Comparison of ENCODE assay signal across 11 cellular contexts in the genomic region with DNA sequence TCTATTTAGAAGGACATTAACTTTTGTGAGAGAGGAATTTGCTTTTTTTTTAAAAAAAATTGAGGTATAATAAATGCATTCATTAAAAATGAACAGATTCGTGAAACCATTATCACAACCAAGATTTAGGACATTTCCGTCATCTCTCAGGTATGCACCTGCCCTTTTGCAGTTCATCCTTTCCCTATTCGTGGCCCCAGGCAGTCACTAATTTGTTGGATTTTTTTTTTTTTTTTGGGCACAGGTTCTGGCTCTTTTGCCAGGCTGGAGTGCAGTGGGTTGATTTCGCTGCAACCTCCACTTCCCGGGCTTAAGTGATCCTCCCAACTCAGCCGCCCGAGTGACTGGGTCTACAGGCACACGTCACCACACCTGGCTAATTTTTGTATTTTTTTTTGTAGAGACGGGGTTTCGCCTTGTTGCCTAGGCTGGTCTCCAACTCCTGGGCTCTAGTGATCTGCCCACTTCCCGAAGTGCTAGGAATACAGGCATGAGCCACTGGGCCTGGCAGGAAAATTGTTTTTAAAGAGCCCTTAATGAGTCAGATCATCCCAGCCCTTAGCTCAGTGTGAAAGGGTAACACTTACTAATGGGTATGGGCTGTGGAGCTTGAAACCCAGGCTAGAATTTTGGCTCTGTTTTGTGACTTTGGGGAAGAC. TPM values are rescaled to one million over a fixed set of nuclear protein-coding genes. Genes with fewer than 3 reads are reported as not detected.
A peak's percentile ranks its signal among the peaks of the same experiment; 100 is the strongest.
DNase-seq lines count a peak whose midpoint lies in the region; ATAC-seq, FAIRE-seq and TF ChIP-seq lines count a peak whose summit lies in the region.
"Had no signal": no experiment of that assay in that cellular context is flagged by ENCODE, and none has a peak within 500 bp of the region (broad histone marks: within the 10 kb centered on the region; RNA-seq: fewer than 3 reads in every experiment).

No MANE protein-coding gene starts in this region.

- no peak overlapping the region for H3K27ac Mint-ChIP-seq in T-cell

- peak; percentile 89 for ATAC-seq in omental fat pad (ENCODE audit: low FRiP score)
- no peak for ATAC-seq in T-cell (replicated peaks in 1 of 4)
- ATAC-seq in GM18873 (IDR thresholded peaks at IDR 0.05; ENCODE audit: low FRiP score, unreplicated experiment), result no peak

- TF ChIP-seq CTCF in endothelial cell of umbilical vein (IDR thresholded peaks at IDR 0.05; ENCODE audit: extremely low read depth in 1 of 2, insufficient read depth in 1 of 2, low read depth in 1 of 2, low read length in 2 of 2) (no peak), omental fat pad (IDR thresholded peaks at IDR 0.05) (no peak)

- no peak overlapping the region for H2AFZ ChIP-seq in endothelial cell of umbilical vein (ENCODE audit: low read depth, low read length)

- peak overlapping the region in 1 of 3 donors; percentile 32 for H3K4me3 Mint-ChIP-seq in T-cell

- no peak overlapping the region for H3K4me2 ChIP-seq in endothelial cell of umbilical vein (ENCODE audit: insufficient read depth, low read length)

- no peak for TF ChIP-seq POLR2A in endothelial cell of umbilical vein (IDR thresholded peaks at IDR 0.05; ENCODE audit: low read depth, low read length)

- peaks cover 8% of the 10 kb centered on the region for H3K4me1 ChIP-seq in endothelial cell of umbilical vein (ENCODE audit: control insufficient read depth, extremely low read depth, insufficient read depth, low read length)

- peaks cover 6% of the 10 kb centered on the region for H3K9me1 ChIP-seq in endothelial cell of umbilical vein (replicated peaks; ENCODE audit: control insufficient read depth, extremely low read depth, insufficient read depth, low read length)

- H3K9ac ChIP-seq in endothelial cell of umbilical vein (replicated peaks; ENCODE audit: extremely low read depth, insufficient read depth, low read length), result no peak overlapping the region

- no peaks in the 10 kb centered on the region for H3K27me3 ChIP-seq in endothelial cell of umbilical vein (ENCODE audit: control insufficient read depth in 2 of 2, insufficient read depth in 2 of 2, low read length in 2 of 2)
- H3K27me3 ChIP-seq: esophagus muscularis mucosa had no signal

- no peak overlapping the region for H3K27ac ChIP-seq in endothelial cell of umbilical vein (ENCODE audit: insufficient read depth, low read depth, low read length)
- H3K27ac ChIP-seq: esophagus muscularis mucosa had no signal

- peaks cover 4% of the 10 kb centered on the region for H3K36me3 Mint-ChIP-seq in T-cell

- H3K4me3 ChIP-seq in endothelial cell of umbilical vein (replicated peaks in 1 of 3; ENCODE audit: insufficient read depth in 1 of 3, low read depth in 1 of 3, low read length in 3 of 3), result no peak overlapping the region
- H3K4me3 ChIP-seq: esophagus muscularis mucosa had no signal

- intact Hi-C loops in endothelial cell of umbilical vein (cut with micrococcal nuclease), result no loop called here

- H3K79me2 ChIP-seq in endothelial cell of umbilical vein (ENCODE audit: control insufficient read depth, insufficient read depth, low read length), result peaks cover 61% of the 10 kb centered on the region

- DNase-seq in EL (peak; percentile 28), NCI-H2029 treated with DMSO at 0.1 percent for 48 hours (lab: John Stamatoyannopoulos, UW) (peak; percentile 65), endothelial cell of umbilical vein (ENCODE audit: low read depth, low spot score) (peak; percentile 51), omental fat pad (ENCODE audit: low spot score) (no peak), NCI-H1105 treated with DMSO at 0.1 percent for 48 hours (lab: John Stamatoyannopoulos, UW) (no peak), T-cell (no peak)
- no peak for DNase-seq in stimulated activated CD4-positive, alpha-beta T cell treated with anti-CD3 and anti-CD28 coated beads, Interleukin-1b, Interleukin-23, amount 100 ng/mL, for 48 hours
- DNase-seq: aorta, NCI-H524 treated with DMSO at 0.1 percent for 48 hours had no signal

- peaks cover 75 to 86% (median 79%) of the 10 kb centered on the region in 3 donors for H3K4me1 Mint-ChIP-seq in T-cell

- no TSS peak for BruUV-seq in endothelial cell of umbilical vein (replicated peaks; lab: Mats Ljungman, UMichigan)

- H3K36me3 ChIP-seq in endothelial cell of umbilical vein (ENCODE audit: control insufficient read depth in 2 of 2, extremely low read depth in 1 of 2, insufficient read depth in 2 of 2, low read length in 2 of 2), result peaks cover 0 to 2% of the 10 kb centered on the region in 2 experiments

- no peaks in the 10 kb centered on the region for H3K9me3 Mint-ChIP-seq in T-cell

- no peaks in the 10 kb centered on the region for H3K27me3 Mint-ChIP-seq in T-cell

- CTCF ChIA-PET in endothelial cell of umbilical vein (lab: Charles Lee) (interaction anchor here (1.0 to 2.1 kb wide), 6 partner anchors 9 to 120 kb away, joined by 3 to 7 read pairs (median 6); partner anchors contain the start of gene PHF3), T-cell (lab: Charles Lee) (interaction anchor here in 1 of 2 donors (1.9 to 2.1 kb wide), 2 partner anchors 10 to 46 kb away, joined by 5 to 6 read pairs; partner anchors contain the start of gene PHF3)

- dilution Hi-C loops in endothelial cell of umbilical vein (cut with MboI; ENCODE audit: extremely low pct_ligation_motif_present, low sequenced_read_pairs), result no loop called here

- POLR2A ChIA-PET in endothelial cell of umbilical vein (lab: Charles Lee), result no interaction called here
- POLR2A ChIA-PET in T-cell (lab: Charles Lee), result interaction anchor here in 1 of 2 donors (0.6 kb wide), 1 partner anchor 10 kb away, joined by 7 read pairs; the partner anchor contains the start of gene PHF3

- peaks cover 9% of the 10 kb centered on the region for H4K20me1 ChIP-seq in endothelial cell of umbilical vein (replicated peaks; ENCODE audit: control insufficient read depth, extremely low read depth, insufficient read depth, low read length)

- H3K9me3 ChIP-seq in endothelial cell of umbilical vein (replicated peaks; ENCODE audit: control insufficient read depth, insufficient read depth, low read length), result no peaks in the 10 kb centered on the region
- H3K9me3 ChIP-seq: esophagus muscularis mucosa had no signal

- peak; percentile 62 for FAIRE-seq in endothelial cell of umbilical vein (lab: Jason Lieb, UNC)

TF ChIP-seq in endothelial cell of umbilical vein, 7 proteins besides CTCF, POLR2A, EP300 and RAD21:
- no peak for TF ChIP-seq MYC (IDR thresholded peaks at IDR 0.05; ENCODE audit: low read depth, low read length)
- TF ChIP-seq POLR2AphosphoS5 (IDR thresholded peaks at IDR 0.05; ENCODE audit: insufficient read depth, low read depth, low read length), result no peak
- TF ChIP-seq GATA2 (IDR thresholded peaks at IDR 0.05; ENCODE audit: insufficient read depth, insufficient read length, low read depth, low read length), result no peak
- TF ChIP-seq, protein P1, sequence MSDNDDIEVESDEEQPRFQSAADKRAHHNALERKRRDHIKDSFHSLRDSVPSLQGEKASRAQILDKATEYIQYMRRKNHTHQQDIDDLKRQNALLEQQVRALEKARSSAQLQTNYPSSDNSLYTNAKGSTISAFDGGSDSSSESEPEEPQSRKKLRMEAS (IDR thresholded peaks at IDR 0.05; ENCODE audit: insufficient read depth, insufficient read length), result no peak
- no peak for TF ChIP-seq JUN (IDR thresholded peaks at IDR 0.05; ENCODE audit: borderline replicate concordance, insufficient read depth, insufficient read length, low read depth)
- TF ChIP-seq FOS (IDR thresholded peaks at IDR 0.05; ENCODE audit: borderline replicate concordance, insufficient read depth, low read length), result no peak
- TF ChIP-seq EZH2 (IDR thresholded peaks at IDR 0.05; ENCODE audit: borderline replicate concordance, low read depth, low read length, severe bottlenecking), result no peak

RNA-seq across cellular contexts. Expression of gene PHF3, which starts 9.2 kb away (rescaled TPM):
- total RNA-seq in endothelial cell of umbilical vein, result 29.6 and 29.9 TPM in 2 replicates
- 3.9 and 4.6 TPM in 2 replicates for polyA plus RNA-seq in endothelial cell of umbilical vein
- 7.1 and 7.2 TPM in 2 replicates for polyA plus RNA-seq in endothelial cell of umbilical vein (2011; cell fraction: cytosol; rRNA removed)
- 14.5 and 18.0 TPM in 2 replicates for polyA plus RNA-seq in endothelial cell of umbilical vein (2011; cell fraction: nucleus; rRNA removed)
- 11.9 and 18.6 TPM in 2 replicates for polyA plus RNA-seq in endothelial cell of umbilical vein (2012)
- 15.2 and 20.6 TPM in 2 replicates for polyA minus RNA-seq in endothelial cell of umbilical vein
- polyA minus RNA-seq in endothelial cell of umbilical vein (2011; cell fraction: cytosol; rRNA and poly(A)+ RNA removed), result 32.4 TPM
- 49.1 and 56.3 TPM in 2 replicates for polyA minus RNA-seq in endothelial cell of umbilical vein (2011; cell fraction: nucleus; rRNA and poly(A)+ RNA removed)
- 10 to 100 TPM; 37.7 to 68.9 (median 58.4) TPM for total RNA-seq in omental fat pad
- 100 to 1,000 TPM in 1 of 5 donors, 10 to 100 TPM in 4; 78.5 to 110 (median 93.3) TPM for total RNA-seq in T-cell

Comparison
In these comparisons a context has a peak if more than half of its experiments do, and no peak if none do; other contexts are left out.
1. DNase-seq: peak in EL (single experiment), NCI-H2029 treated with DMSO at 0.1 percent for 48 hours (single experiment) and endothelial cell of umbilical vein (single experiment); none in omental fat pad (single experiment), NCI-H1105 treated with DMSO at 0.1 percent for 48 hours (single experiment), T-cell (0 of 34) and stimulated activated CD4-positive, alpha-beta T cell treated with anti-CD3 and anti-CD28 coated beads, Interleukin-1b, Interleukin-23, amount 100 ng/mL, for 48 hours (single experiment).